Comparison of ENCODE assay signal across 8 cellular contexts in the genomic region with DNA sequence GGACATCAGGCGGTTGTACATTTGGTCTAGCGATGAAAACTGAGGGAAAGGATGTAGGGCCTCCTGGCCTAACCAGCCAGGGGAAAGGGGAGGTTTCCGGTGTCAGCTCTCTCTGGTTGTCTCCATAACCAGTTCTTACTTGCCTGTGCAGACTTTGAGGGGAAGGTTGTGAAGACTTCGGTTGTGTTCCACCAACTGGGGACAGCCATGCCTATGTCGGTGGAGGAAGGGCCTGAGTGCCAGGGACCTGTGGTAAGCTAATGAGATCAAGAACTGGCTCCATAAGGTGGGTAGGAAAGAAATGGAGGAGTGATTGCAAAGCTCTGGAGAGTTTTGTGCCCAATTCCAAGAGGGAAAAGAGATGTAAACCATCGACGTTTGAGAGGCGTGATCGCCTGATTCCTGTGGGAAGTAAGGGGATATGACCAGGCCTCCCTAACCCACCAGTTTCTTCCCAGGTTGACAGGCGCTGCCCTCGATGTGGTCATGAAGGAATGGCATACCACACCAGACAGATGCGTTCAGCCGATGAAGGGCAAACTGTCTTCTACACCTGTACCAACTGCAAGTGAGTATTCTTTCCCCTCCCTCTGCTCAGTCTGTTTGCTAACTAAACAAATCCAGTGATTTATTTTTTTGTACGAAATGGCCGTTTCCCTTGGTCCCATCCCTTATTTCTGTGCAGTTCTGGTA. TPM values are rescaled to one million over a fixed set of nuclear protein-coding genes. Genes with fewer than 3 reads are reported as not detected.
A peak's percentile ranks its signal among the peaks of the same experiment; 100 is the strongest.
DNase-seq lines count a peak whose midpoint lies in the region; ATAC-seq and TF ChIP-seq lines count a peak whose summit lies in the region.

No MANE protein-coding gene starts in this region.

- H3K27ac Mint-ChIP-seq in stimulated activated naive CD8-positive, alpha-beta T cell treated with anti-CD3 and anti-CD28 coated beads, Interleukin-15, amount 100 ng/mL, for 72 hours, result peak overlapping the region; percentile 96 to 97

- peaks cover 0 to 5% of the 10 kb centered on the region in 2 donors for H3K9me3 Mint-ChIP-seq in stimulated activated naive CD8-positive, alpha-beta T cell treated with anti-CD3 and anti-CD28 coated beads, Interleukin-15, amount 100 ng/mL, for 72 hours

- TF ChIP-seq CTCF in cardiac fibroblast (IDR thresholded peaks at IDR 0.05; ENCODE audit: low read depth, low read length), result no peak

- H3K27me3 Mint-ChIP-seq in stimulated activated naive CD8-positive, alpha-beta T cell treated with anti-CD3 and anti-CD28 coated beads, Interleukin-15, amount 100 ng/mL, for 72 hours, result no peaks in the 10 kb centered on the region

- H3K4me3 ChIP-seq in cardiac fibroblast (replicated peaks in 1 of 2; ENCODE audit: low read depth in 2 of 2, low read length in 2 of 2), result peak overlapping the region; percentile 75 to 84

- intact Hi-C loops in left colon (cut with DNase I, micrococcal nuclease), result no loop called here

- DNase-seq in activated CD4-positive, CD25-positive, alpha-beta regulatory T cell treated with anti-CD3 and anti-CD28 coated beads, Interleukin-2, amount 50 U/mL, for 72 hours, result no peak
- DNase-seq in cardiac fibroblast (ENCODE audit: low read depth in 2 of 2), result peak; percentile 39 to 45
- peak in 1 of 2 donors; percentile 38 for DNase-seq in left colon
- peak in 1 of 2 donors; percentile 53 for DNase-seq in stimulated activated naive CD8-positive, alpha-beta T cell treated with anti-CD3 and anti-CD28 coated beads, Interleukin-15, amount 100 ng/mL, for 72 hours
- DNase-seq in effector CD8-positive, alpha-beta T cell (lab: John Stamatoyannopoulos, UW), result no peak

- peaks cover 43% of the 10 kb centered on the region for H3K4me1 Mint-ChIP-seq in stimulated activated naive CD8-positive, alpha-beta T cell treated with anti-CD3 and anti-CD28 coated beads, Interleukin-15, amount 100 ng/mL, for 72 hours

- ATAC-seq in activated CD4-positive, CD25-positive, alpha-beta regulatory T cell treated with anti-CD3 and anti-CD28 coated beads, Interleukin-2, amount 50 U/mL, for 24 hours, result peak; percentile 7 to 15
- ATAC-seq in HG02623 (IDR thresholded peaks at IDR 0.05; ENCODE audit: unreplicated experiment) (peak; percentile 21), left colon (peak; percentile 32)
- peak; percentile 66 for ATAC-seq in stimulated activated naive CD8-positive, alpha-beta T cell treated with anti-CD3 and anti-CD28 coated beads, Interleukin-15, amount 100 ng/mL, for 72 hours

- peak overlapping the region; percentile 97 to 99 for H3K4me3 Mint-ChIP-seq in stimulated activated naive CD8-positive, alpha-beta T cell treated with anti-CD3 and anti-CD28 coated beads, Interleukin-15, amount 100 ng/mL, for 72 hours

TF ChIP-seq in PFSK-1, 5 proteins besides CTCF, POLR2A, EP300 and RAD21:
- TF ChIP-seq SIN3A (IDR thresholded peaks at IDR 0.05; ENCODE audit: borderline replicate concordance, insufficient read depth, low read length), result 0 out of 2 replicates have a peak, but pooled peaks have one; percentile 49
- TF ChIP-seq TAF1 (IDR thresholded peaks at IDR 0.05; ENCODE audit: borderline replicate concordance, insufficient read depth, low read length), result no peak

RNA-seq across cellular contexts. Expression of gene POLR1H, which starts 0.8 kb away (rescaled TPM):
- polyA plus RNA-seq in PFSK-1 (2012; ENCODE audit: insufficient read length, low read depth), result 54.3 TPM
- 10 to 100 TPM; 25.6 to 26.2 TPM for total RNA-seq in left colon

RNA-seq across cellular contexts. Expression of gene PPP1R11, which starts 5.1 kb away (rescaled TPM):
- polyA plus RNA-seq in PFSK-1 (2012; ENCODE audit: insufficient read length, low read depth), result 53.0 TPM
- 10 to 100 TPM; 89.5 to 92.9 TPM for total RNA-seq in left colon

RNA-seq across cellular contexts. Expression of gene RNF39, which starts 13.7 kb away (rescaled TPM):
- polyA plus RNA-seq in PFSK-1 (2012; ENCODE audit: insufficient read length, low read depth), result 3.6 TPM
- total RNA-seq in left colon, result under 1 TPM in 1 of 2 donors, not detected in 1; 0.58 TPM

RNA-seq across cellular contexts. Expression of gene TRIM31, which starts 51.0 kb away (rescaled TPM):
- not detected for polyA plus RNA-seq in PFSK-1 (2012; ENCODE audit: insufficient read length, low read depth)
- total RNA-seq in left colon, result 100 to 1,000 TPM in 1 of 2 donors, 10 to 100 TPM in 1; 80.0 to 278 TPM

Comparison
In these comparisons a context has a peak if more than half of its experiments do, and no peak if none do; other contexts are left out.
1. ATAC-seq: peak in every context shown above with its lines; median percentile 66 in stimulated activated naive CD8-positive, alpha-beta T cell treated with anti-CD3 and anti-CD28 coated beads, Interleukin-15, amount 100 ng/mL, for 72 hours; 32 in left colon; 21 in HG02623; 11 in activated CD4-positive, CD25-positive, alpha-beta regulatory T cell treated with anti-CD3 and anti-CD28 coated beads, Interleukin-2, amount 50 U/mL, for 24 hours.
2. DNase-seq: peak in cardiac fibroblast (2 of 2); none in activated CD4-positive, CD25-positive, alpha-beta regulatory T cell treated with anti-CD3 and anti-CD28 coated beads, Interleukin-2, amount 50 U/mL, for 72 hours (single experiment) and effector CD8-positive, alpha-beta T cell (single experiment).